In genomic region chr5:6733411-6734242, GRCh38 we compare ENCODE assay signal across 1 cellular context.
TF ChIP-seq lines count a peak whose summit lies in the region.

No MANE protein-coding gene starts in this region.

TF ChIP-seq in SK-N-SH treated with all-trans-retinoic acid at 6 μM for 48 hours, 23 proteins besides CTCF, POLR2A, EP300 and RAD21 (continued from another document):
- no peak for TF ChIP-seq PATZ1 (CRISPR knock-in tag; IDR thresholded peaks at IDR 0.05; ENCODE audit: borderline replicate concordance)
- no peak for TF ChIP-seq ESRRG (CRISPR knock-in tag; IDR thresholded peaks at IDR 0.05)
